Comparison of ENCODE assay signal across 26 cellular contexts in genomic region chrX:38594434-38594833, GRCh38. TPM values are rescaled to one million over a fixed set of nuclear protein-coding genes. Genes with fewer than 3 reads are reported as not detected.
"Had no signal": no experiment of that assay in that cellular context is flagged by ENCODE, and none has a peak within 500 bp of the region (broad histone marks: within the 10 kb centered on the region; RNA-seq: fewer than 3 reads in every experiment).

No MANE protein-coding gene starts in this region.

- ATAC-seq: natural killer cell; psoas muscle; right cardiac atrium; right lobe of liver; stimulated activated memory B cell treated with anti-CD40 and anti-IgM and Interleukin-4, amounts not matched to agents 10 μg/mL and 1 μg/mL and 100 μg/mL, for 72 hours; stimulated activated naive CD8-positive, alpha-beta T cell treated with anti-CD3 and anti-CD28 coated beads, Interleukin-15, amount 100 ng/mL, for 72 hours; stimulated activated naive CD8-positive, alpha-beta T cell treated with anti-CD3 and anti-CD28 coated beads, Interleukin-15, Interleukin-2, amounts not matched to agents 100 U/mL and 50 U/mL, for 24 hours; upper lobe of right lung had no signal

- H3K79me2 ChIP-seq: parathyroid adenoma had no signal

- H3K4me2 ChIP-seq: neural progenitor cell had no signal

- DNase-seq: natural killer cell; occipital lobe; ovary; posterior cingulate gyrus; psoas muscle; right cardiac atrium; right lobe of liver; sigmoid colon; small intestine; stimulated activated CD4-positive, alpha-beta T cell treated with anti-CD3 and anti-CD28 coated beads, Interleukin-1b, Interleukin-23, amount 100 ng/mL, for 48 hours; stimulated activated CD4-positive, alpha-beta T cell treated with anti-CD3 and anti-CD28 coated beads, Interleukin-4, amount 100 ng/mL, for 1 hour; stimulated activated CD4-positive, alpha-beta T cell treated with anti-CD3 and anti-CD28 coated beads, Interleukin-4, amount 100 ng/mL, for 4 hours; stimulated activated CD8-positive, alpha-beta memory T cell treated with anti-CD3 and anti-CD28 coated beads, Interleukin-4, amount 100 ng/mL, for 48 hours; stimulated activated naive CD4-positive, alpha-beta T cell; stimulated activated naive CD8-positive, alpha-beta T cell treated with anti-CD3 and anti-CD28 coated beads, Interleukin-15, amount 100 ng/mL, for 72 hours; stimulated activated naive CD8-positive, alpha-beta T cell treated with anti-CD3 and anti-CD28 coated beads, Interleukin-15, Interleukin-2, amounts not matched to agents 100 U/mL and 50 U/mL, for 24 hours; substantia nigra; testis; tibial artery; transverse colon; upper lobe of right lung; uterus had no signal

- H3K4me1 ChIP-seq: neural progenitor cell, parathyroid adenoma, right lobe of liver, sigmoid colon, suprapubic skin, testis, tibial artery, transverse colon, upper lobe of right lung, uterus had no signal

- H3K27me3 ChIP-seq: neural progenitor cell, ovary, right lobe of liver, sigmoid colon, suprapubic skin, testis, tibial artery, transverse colon, upper lobe of right lung, uterus had no signal

- H3K27ac ChIP-seq: neural progenitor cell, ovary, parathyroid adenoma, psoas muscle, right lobe of liver, sigmoid colon, suprapubic skin, testis, tibial artery, transverse colon, upper lobe of right lung, uterus had no signal

- H3K36me3 ChIP-seq: neural progenitor cell, ovary, right lobe of liver, sigmoid colon, suprapubic skin, tibial artery, transverse colon, upper lobe of right lung, uterus had no signal

- H2AFZ ChIP-seq: neural progenitor cell, parathyroid adenoma had no signal

- H3K9me3 ChIP-seq: ovary, right lobe of liver, sigmoid colon, suprapubic skin, testis, transverse colon, upper lobe of right lung, uterus had no signal

- H3K4me3 ChIP-seq: neural progenitor cell, ovary, psoas muscle, right lobe of liver, sigmoid colon, suprapubic skin, testis, tibial artery, transverse colon, upper lobe of right lung, uterus had no signal

- H3K9ac ChIP-seq: neural progenitor cell, parathyroid adenoma had no signal

RNA-seq across cellular contexts. Expression of gene TSPAN7, which starts 33.1 kb away (rescaled TPM):
- total RNA-seq: natural killer cell had no signal
